Comparison of ENCODE assay signal across 24 cellular contexts in genomic region chr6:30154061-30154460, GRCh38. TPM values are rescaled to one million over a fixed set of nuclear protein-coding genes. Genes with fewer than 3 reads are reported as not detected.
"Had no signal": no experiment of that assay in that cellular context is flagged by ENCODE, and none has a peak within 500 bp of the region (broad histone marks: within the 10 kb centered on the region; RNA-seq: fewer than 3 reads in every experiment).

No MANE protein-coding gene starts in this region.

- H3K27me3 ChIP-seq: SJCRH30 had no signal

- ATAC-seq: activated CD8-positive, alpha-beta T cell treated with anti-CD3 and anti-CD28 coated beads, Interleukin-2, amount 10 ng/mL, durations not matched to agents 7 days and 5 days; activated naive CD4-positive, alpha-beta T cell treated with anti-CD3 and anti-CD28 coated beads, Interleukin-2, amount 50 U/mL, for 72 hours had no signal

- H3K27ac ChIP-seq: adrenal gland, cardiac muscle cell, SJCRH30 had no signal

- H3K36me3 ChIP-seq: adrenal gland, cardiac muscle cell, SJCRH30 had no signal

- DNase-seq: activated CD4-positive, alpha-beta T cell treated with anti-CD3 and anti-CD28 coated beads, Interleukin-2, amount 10 ng/mL, durations not matched to agents 24 days and 14 days; activated CD4-positive, alpha-beta T cell treated with anti-CD3 and anti-CD28 coated beads, Interleukin-2, amount 50 U/mL, for 4 hours; activated CD8-positive, alpha-beta T cell treated with anti-CD3 and anti-CD28 coated beads, Interleukin-2, amount 10 ng/mL, durations not matched to agents 7 days and 5 days; activated gamma-delta T cell treated with Interleukin-2 at 50 U/mL for 16 hours; activated naive CD4-positive, alpha-beta T cell treated with anti-CD3 and anti-CD28 coated beads for 36 hours; activated T-cell treated with anti-CD3 and anti-CD28 coated beads, Interleukin-2, amount 50 U/mL, for 24 hours; Karpas-422; KBM-7; NCI-H1048; NCI-H1105 treated with DMSO at 0.1 percent for 48 hours; NCI-H1436; NCI-H1694; NCI-H1930; NCI-H2081 treated with DMSO at 0.1 percent for 48 hours; NCI-H446 treated with DMSO at 0.1 percent for 48 hours; NCI-H524 treated with DMSO at 0.1 percent for 48 hours; SHP77 had no signal

- H3K4me1 ChIP-seq: adrenal gland had no signal

- H3K9me3 ChIP-seq: adrenal gland, SJCRH30 had no signal

- H3K4me3 ChIP-seq: adrenal gland, cardiac muscle cell, SJCRH30 had no signal

RNA-seq across cellular contexts. Expression of gene TRIM10, which starts 7.0 kb away (rescaled TPM):
- total RNA-seq: activated CD8-positive, alpha-beta T cell treated with anti-CD3 and anti-CD28 coated beads, Interleukin-2, amount 10 ng/mL, durations not matched to agents 7 days and 5 days; adrenal gland; cardiac muscle cell; MCF 10A; SJCRH30 had no signal
- polyA plus RNA-seq: adrenal gland, cardiac muscle cell had no signal

RNA-seq across cellular contexts. Expression of gene TRIM15, which starts 9.3 kb away (rescaled TPM):
- total RNA-seq: activated CD8-positive, alpha-beta T cell treated with anti-CD3 and anti-CD28 coated beads, Interleukin-2, amount 10 ng/mL, durations not matched to agents 7 days and 5 days; adrenal gland; cardiac muscle cell had no signal
- polyA plus RNA-seq: adrenal gland, cardiac muscle cell had no signal

RNA-seq across cellular contexts. Expression of gene TRIM40, which starts 18.1 kb away (rescaled TPM):
- total RNA-seq: activated CD4-positive, alpha-beta T cell treated with anti-CD3 and anti-CD28 coated beads, Interleukin-2, amount 10 ng/mL, durations not matched to agents 24 days and 14 days; activated CD8-positive, alpha-beta T cell treated with anti-CD3 and anti-CD28 coated beads, Interleukin-2, amount 10 ng/mL, durations not matched to agents 7 days and 5 days; activated naive CD4-positive, alpha-beta T cell treated with anti-CD3 and anti-CD28 coated beads for 36 hours; adrenal gland; cardiac muscle cell; MCF 10A; SJCRH30; T-helper 1 cell treated with Interleukin-12 subunit alpha and Interleukin-12 subunit beta and Interleukin-4 antibody, amounts not matched to agents 30 ng/mL and 1 ng/mL, for 36 hours; T-helper 2 cell treated with Interferon-gamma antibody and Interleukin-4, amounts not matched to agents 100 ng/mL and 5 ng/mL, for 36 hours had no signal
- polyA plus RNA-seq: cardiac muscle cell had no signal

RNA-seq across cellular contexts. Expression of gene TRIM31, which starts 41.2 kb away (rescaled TPM):
- total RNA-seq: activated CD8-positive, alpha-beta T cell treated with anti-CD3 and anti-CD28 coated beads, Interleukin-2, amount 10 ng/mL, durations not matched to agents 7 days and 5 days; activated naive CD4-positive, alpha-beta T cell treated with anti-CD3 and anti-CD28 coated beads, Interleukin-2, amount 50 U/mL, for 72 hours; cardiac muscle cell; MCF 10A; SJCRH30; T-helper 1 cell treated with Interleukin-12 subunit alpha and Interleukin-12 subunit beta and Interleukin-4 antibody, amounts not matched to agents 30 ng/mL and 1 ng/mL, for 36 hours; T-helper 2 cell treated with Interferon-gamma antibody and Interleukin-4, amounts not matched to agents 100 ng/mL and 5 ng/mL, for 36 hours had no signal
- polyA plus RNA-seq: cardiac muscle cell had no signal
